In the genomic region with DNA sequence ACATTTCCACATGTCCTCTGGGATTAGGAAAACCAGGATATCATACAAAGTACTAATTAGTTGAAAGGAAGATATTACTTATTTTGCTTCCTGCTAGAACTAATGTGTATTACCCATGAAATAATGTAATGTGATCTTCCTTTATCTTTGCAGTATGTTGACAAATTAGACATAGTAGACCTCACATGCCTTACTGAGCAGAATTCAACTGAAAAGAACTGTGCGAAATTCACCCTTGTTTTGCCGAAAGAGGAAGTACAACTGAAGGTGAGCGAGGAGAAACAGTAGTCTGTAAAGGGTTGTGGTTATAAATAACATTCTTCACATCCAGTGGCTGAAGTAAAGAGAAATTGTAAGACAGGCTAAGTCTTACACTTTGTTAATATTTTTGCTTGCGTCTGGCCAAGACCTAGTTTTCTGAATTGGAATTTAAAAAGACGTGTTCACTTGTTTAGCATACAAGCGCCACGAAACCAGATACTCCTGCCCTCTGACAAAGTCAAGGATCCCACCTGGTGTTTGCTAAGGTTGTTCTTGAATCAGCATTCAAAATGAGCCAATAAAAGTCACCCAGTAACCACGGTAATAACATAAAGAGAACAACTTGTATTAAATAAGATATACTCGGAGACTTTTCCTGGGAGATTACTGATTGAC, we compare ENCODE assay signal across 1 cellular context.
TF ChIP-seq lines count a peak whose summit lies in the region.

No MANE protein-coding gene starts in this region.

TF ChIP-seq in HepG2, 621 proteins besides CTCF, POLR2A, EP300 and RAD21:
- TF ChIP-seq, protein P1, sequence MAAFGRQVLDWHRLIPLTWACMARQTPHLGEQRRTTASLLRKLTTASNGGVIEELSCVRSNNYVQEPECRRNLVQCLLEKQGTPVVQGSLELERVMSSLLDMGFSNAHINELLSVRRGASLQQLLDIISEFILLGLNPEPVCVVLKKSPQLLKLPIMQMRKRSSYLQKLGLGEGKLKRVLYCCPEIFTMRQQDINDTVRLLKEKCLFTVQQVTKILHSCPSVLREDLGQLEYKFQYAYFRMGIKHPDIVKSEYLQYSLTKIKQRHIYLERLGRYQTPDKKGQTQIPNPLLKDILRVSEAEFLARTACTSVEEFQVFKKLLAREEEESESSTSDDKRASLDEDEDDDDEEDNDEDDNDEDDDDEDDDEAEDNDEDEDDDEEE (CRISPR knock-in tag; IDR thresholded peaks at IDR 0.05) = no peak
